In the genomic region with DNA sequence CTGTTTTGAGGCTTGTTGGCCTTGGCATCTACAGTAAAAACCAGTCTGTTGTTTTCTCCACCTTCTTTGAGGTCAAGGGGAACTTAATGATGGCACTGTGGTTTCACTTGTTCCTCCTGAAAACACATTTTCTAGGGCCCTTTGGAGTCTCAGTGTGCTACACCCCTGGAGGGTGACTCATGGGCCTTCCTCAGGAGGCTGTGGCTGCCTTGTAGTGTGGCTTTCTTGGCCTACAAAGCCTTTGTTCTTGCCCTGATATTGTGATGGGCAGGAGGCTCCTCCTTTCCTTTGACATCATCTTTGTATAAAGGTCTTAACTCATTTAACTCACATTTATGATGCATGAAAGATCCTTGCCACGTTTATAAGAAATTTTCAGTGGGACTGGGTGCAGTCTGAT, we compare ENCODE assay signal across 9 cellular contexts. TPM values are rescaled to one million over a fixed set of nuclear protein-coding genes. Genes with fewer than 3 reads are reported as not detected.
DNase-seq lines count a peak whose midpoint lies in the region; ATAC-seq lines count a peak whose summit lies in the region.
"Had no signal": no experiment of that assay in that cellular context is flagged by ENCODE, and none has a peak within 500 bp of the region (broad histone marks: within the 10 kb centered on the region; RNA-seq: fewer than 3 reads in every experiment).

No MANE protein-coding gene starts in this region.

- no peaks in the 10 kb centered on the region for H3K79me2 ChIP-seq in GM23248 (ENCODE audit: insufficient read depth)

- H2AFZ ChIP-seq in GM23248: no peak overlapping the region

- no peaks in the 10 kb centered on the region for H3K9me3 Mint-ChIP-seq in activated naive CD8-positive, alpha-beta T cell treated with anti-CD3 and anti-CD28 coated beads for 36 hours

- H3K4me3 ChIP-seq in MG63 (no peak overlapping the region), GM23248 (no peak overlapping the region)

- no peak for ATAC-seq in HG03095 (IDR thresholded peaks at IDR 0.05; ENCODE audit: unreplicated experiment)

- H3K27ac ChIP-seq in GM23248: no peak overlapping the region
- H3K27ac ChIP-seq: neutrophil had no signal

- H3K9me2 ChIP-seq in GM23248 (ENCODE audit: insufficient read depth): no peaks in the 10 kb centered on the region

- H3K27me3 Mint-ChIP-seq in activated naive CD8-positive, alpha-beta T cell treated with anti-CD3 and anti-CD28 coated beads for 36 hours: no peaks in the 10 kb centered on the region

- no peak overlapping the region for H3K4me2 ChIP-seq in GM23248 (ENCODE audit: unreplicated experiment)

- H3K4me1 ChIP-seq in GM23248 (ENCODE audit: insufficient read depth): no peaks in the 10 kb centered on the region

- H3F3A ChIP-seq in GM23248 (ENCODE audit: insufficient read depth): no peaks in the 10 kb centered on the region

- 17 to 20% methylated on average over 1 of the region's 1 CpG for WGBS in GM23248 (ENCODE audit: low coverage in 1 of 2, low lambda C conversion rate in 2 of 2, missing lambda C conversion rate in 2 of 2), 2 experiments

- in situ Hi-C loops in GM23248 (cut with MboI): no loop called here

- H3K9ac ChIP-seq in GM23248: no peak overlapping the region

- H3K36me3 Mint-ChIP-seq in activated naive CD8-positive, alpha-beta T cell treated with anti-CD3 and anti-CD28 coated beads for 36 hours: peaks cover 1% of the 10 kb centered on the region

- peak overlapping the region; percentile 41 for H3K27ac Mint-ChIP-seq in activated naive CD8-positive, alpha-beta T cell treated with anti-CD3 and anti-CD28 coated beads for 36 hours

- H3K4me1 Mint-ChIP-seq in activated naive CD8-positive, alpha-beta T cell treated with anti-CD3 and anti-CD28 coated beads for 36 hours: peaks cover 12% of the 10 kb centered on the region

- H3K9me3 ChIP-seq in MG63 (no peaks in the 10 kb centered on the region), GM23248 (ENCODE audit: low read depth) (no peaks in the 10 kb centered on the region)
- H3K9me3 ChIP-seq: neutrophil had no signal

- no peak overlapping the region for H3K4me3 Mint-ChIP-seq in activated naive CD8-positive, alpha-beta T cell treated with anti-CD3 and anti-CD28 coated beads for 36 hours

- H3K36me3 ChIP-seq in MG63 (no peaks in the 10 kb centered on the region), GM23248 (ENCODE audit: low read depth) (no peaks in the 10 kb centered on the region)
- H3K36me3 ChIP-seq: neutrophil had no signal

- H3K27me3 ChIP-seq in MG63: no peaks in the 10 kb centered on the region
- H3K27me3 ChIP-seq in GM23248 (replicated peaks; ENCODE audit: insufficient read depth): no peaks in the 10 kb centered on the region
- H3K27me3 ChIP-seq: neutrophil had no signal

- DNase-seq in Kasumi-1 (lab: John Stamatoyannopoulos, UW): peak; percentile 21 to 26
- peak; percentile 63 for DNase-seq in activated CD4-positive, alpha-beta T cell treated with anti-CD3 and anti-CD28 coated beads for 48 hours
- peak; percentile 69 for DNase-seq in activated naive CD8-positive, alpha-beta T cell treated with anti-CD3 and anti-CD28 coated beads for 36 hours
- DNase-seq in stimulated activated CD8-positive, alpha-beta memory T cell treated with anti-CD3 and anti-CD28 coated beads, Interleukin-12 subunit alpha, Interleukin-12 subunit beta, amount 100 ng/mL, for 4 hours (ENCODE audit: low read depth): peak; percentile 28
- no peak for DNase-seq in MG63
- DNase-seq in GM23248: no peak
- no peak for DNase-seq in COLO829 (ENCODE audit: low spot score)

- H4K20me1 ChIP-seq in GM23248 (ENCODE audit: insufficient read depth): no peaks in the 10 kb centered on the region

RNA-seq across cellular contexts. Expression of a gene that starts 56.3 kb away (rescaled TPM):
- 10 to 100 TPM; 82.2 to 84.6 TPM for total RNA-seq in activated naive CD8-positive, alpha-beta T cell treated with anti-CD3 and anti-CD28 coated beads for 36 hours
- total RNA-seq in MG63 (2014; rRNA removed; shearing (Covaris generic); ENCODE audit: low replicate concordance): 37.4 and 55.2 TPM in 2 replicates
- total RNA-seq in GM23248 (2014; rRNA removed; shearing (Covaris generic)): 35.5 and 41.7 TPM in 2 replicates
- 38.1 and 38.8 TPM in 2 replicates for polyA plus RNA-seq in GM23248 (2016; fragmentation: Nextera tagmentation; extraction: Ambion mirVana)

Comparison
In these comparisons a context has a peak if more than half of its experiments do, and no peak if none do; other contexts are left out.
1. DNase-seq: peak in Kasumi-1 (2 of 2), activated CD4-positive, alpha-beta T cell treated with anti-CD3 and anti-CD28 coated beads for 48 hours (single experiment), activated naive CD8-positive, alpha-beta T cell treated with anti-CD3 and anti-CD28 coated beads for 36 hours (single experiment) and stimulated activated CD8-positive, alpha-beta memory T cell treated with anti-CD3 and anti-CD28 coated beads, Interleukin-12 subunit alpha, Interleukin-12 subunit beta, amount 100 ng/mL, for 4 hours (single experiment); none in MG63 (single experiment), GM23248 (single experiment) and COLO829 (single experiment).